In the genomic region with DNA sequence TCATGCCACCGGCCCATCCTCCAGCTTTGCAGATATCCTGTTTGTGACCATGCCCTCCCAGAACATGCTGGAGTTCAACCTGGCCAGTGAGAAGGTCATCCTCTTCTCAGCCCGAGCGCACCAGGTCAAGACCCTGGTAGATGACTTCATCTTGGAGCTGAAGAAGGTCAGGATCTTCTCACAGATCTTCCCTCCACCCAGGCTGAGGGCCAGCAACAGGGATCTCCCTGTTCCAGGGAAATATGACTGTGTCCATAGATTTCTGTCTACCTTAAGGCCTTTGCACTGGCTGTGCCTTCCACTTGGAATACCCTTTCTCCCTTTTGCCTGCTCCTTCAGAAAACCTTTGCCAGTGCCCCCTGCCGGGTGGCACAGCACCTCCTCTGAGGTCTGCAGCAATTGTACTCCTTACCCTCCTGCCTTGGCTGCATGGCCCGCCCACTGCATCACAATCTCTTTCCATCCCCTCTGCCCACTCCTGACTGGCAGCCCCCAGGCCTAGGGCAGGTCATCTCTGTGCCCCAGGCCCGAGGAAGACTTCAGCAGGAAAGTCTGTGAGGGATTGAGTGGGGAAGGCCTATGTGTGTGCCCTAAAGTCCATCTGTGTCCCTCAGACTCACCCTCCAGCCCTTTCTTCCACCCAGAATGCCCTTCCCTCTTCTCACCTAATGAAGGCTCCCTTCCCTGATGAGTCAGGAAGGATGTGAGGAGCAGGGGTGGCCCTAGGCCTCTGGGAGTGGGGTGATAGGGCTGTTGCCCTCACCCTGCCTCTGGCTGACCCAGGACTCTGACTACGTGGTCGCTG, we compare ENCODE assay signal across 1 cellular context.
TF ChIP-seq lines count a peak whose summit lies in the region.

No MANE protein-coding gene starts in this region.

TF ChIP-seq in H1, 55 proteins besides CTCF, POLR2A, EP300 and RAD21:
- TF ChIP-seq GABPA (IDR thresholded peaks at IDR 0.05; ENCODE audit: borderline replicate concordance, insufficient read depth, low read length): no peak
- TF ChIP-seq MAFK (IDR thresholded peaks at IDR 0.05; ENCODE audit: low read depth, low read length): no peak
- TF ChIP-seq NRF1 (IDR thresholded peaks at IDR 0.05; ENCODE audit: low read depth, low read length): no peak
- no peak for TF ChIP-seq TAF7 (optimal IDR thresholded peaks at IDR 0.05; ENCODE audit: borderline replicate concordance, low read depth, low read length)
- TF ChIP-seq CBX5 (IDR thresholded peaks at IDR 0.05; ENCODE audit: low read depth, low read length): no peak
- TF ChIP-seq, protein P1, sequence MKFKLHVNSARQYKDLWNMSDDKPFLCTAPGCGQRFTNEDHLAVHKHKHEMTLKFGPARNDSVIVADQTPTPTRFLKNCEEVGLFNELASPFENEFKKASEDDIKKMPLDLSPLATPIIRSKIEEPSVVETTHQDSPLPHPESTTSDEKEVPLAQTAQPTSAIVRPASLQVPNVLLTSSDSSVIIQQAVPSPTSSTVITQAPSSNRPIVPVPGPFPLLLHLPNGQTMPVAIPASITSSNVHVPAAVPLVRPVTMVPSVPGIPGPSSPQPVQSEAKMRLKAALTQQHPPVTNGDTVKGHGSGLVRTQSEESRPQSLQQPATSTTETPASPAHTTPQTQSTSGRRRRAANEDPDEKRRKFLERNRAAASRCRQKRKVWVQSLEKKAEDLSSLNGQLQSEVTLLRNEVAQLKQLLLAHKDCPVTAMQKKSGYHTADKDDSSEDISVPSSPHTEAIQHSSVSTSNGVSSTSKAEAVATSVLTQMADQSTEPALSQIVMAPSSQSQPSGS (IDR thresholded peaks at IDR 0.05; ENCODE audit: low read length): no peak
- TF ChIP-seq ZNF274 (IDR thresholded peaks at IDR 0.05; ENCODE audit: borderline replicate concordance, extremely low read depth, low read length): no peak
- no peak for TF ChIP-seq TCF12 (IDR thresholded peaks at IDR 0.05; ENCODE audit: low read depth, low read length)
- no peak for TF ChIP-seq KDM5A (IDR thresholded peaks at IDR 0.05; ENCODE audit: low read length)
- TF ChIP-seq JUN (IDR thresholded peaks at IDR 0.05; ENCODE audit: low read depth, low read length): no peak
- no peak for TF ChIP-seq KDM4A (IDR thresholded peaks at IDR 0.05; ENCODE audit: low read depth, low read length, severe bottlenecking)
- no peak for TF ChIP-seq POU5F1 (IDR thresholded peaks at IDR 0.05; ENCODE audit: low read depth, low read length)
- TF ChIP-seq SP4 (IDR thresholded peaks at IDR 0.05; ENCODE audit: low read length): no peak
- TF ChIP-seq CEBPB (IDR thresholded peaks at IDR 0.05; ENCODE audit: low read depth, low read length): no peak
- no peak for TF ChIP-seq RFX5 (IDR thresholded peaks at IDR 0.05; ENCODE audit: borderline replicate concordance, low read depth, low read length)
- no peak for TF ChIP-seq JUND (IDR thresholded peaks at IDR 0.05; ENCODE audit: low read length)
- TF ChIP-seq ASH2L (IDR thresholded peaks at IDR 0.05; ENCODE audit: low read length): no peak
- no peak for TF ChIP-seq TEAD4 (IDR thresholded peaks at IDR 0.05; ENCODE audit: low read depth, low read length)
